Comparison of ENCODE assay signal across 18 cellular contexts in genomic region chr15:100777821-100778220, GRCh38.
DNase-seq lines count a peak whose midpoint lies in the region; ATAC-seq and TF ChIP-seq lines count a peak whose summit lies in the region.
"Had no signal": no experiment of that assay in that cellular context is flagged by ENCODE, and none has a peak within 500 bp of the region (broad histone marks: within the 10 kb centered on the region; RNA-seq: fewer than 3 reads in every experiment).

No MANE protein-coding gene starts in this region.

- H3K36me3 Mint-ChIP-seq in nephron (ENCODE audit: low read depth) (no peaks in the 10 kb centered on the region), Calu3 (ENCODE audit: insufficient read depth, unreplicated experiment) (no peaks in the 10 kb centered on the region)
- H3K36me3 Mint-ChIP-seq: CD14-positive monocyte; CD4-positive, alpha-beta memory T cell had no signal

- peaks cover 15% of the 10 kb centered on the region for H3K4me1 Mint-ChIP-seq in nephron
- H3K4me1 Mint-ChIP-seq in Calu3 (ENCODE audit: low read depth, unreplicated experiment) = peaks cover 5% of the 10 kb centered on the region
- H3K4me1 Mint-ChIP-seq: CD14-positive monocyte; CD4-positive, alpha-beta memory T cell; IgD-negative memory B cell had no signal

- CTCF ChIA-PET in Calu3 (lab: Charles Lee) = no interaction called here

- H3K27me3 ChIP-seq in adipocyte (replicated peaks; ENCODE audit: control insufficient read depth, insufficient read depth, low read length) = no peaks in the 10 kb centered on the region
- H3K27me3 ChIP-seq: BLaER1 had no signal

- H3K27ac Mint-ChIP-seq in nephron (peak overlapping the region in 2 of 3 experiments; percentile 21 to 30), Calu3 (ENCODE audit: unreplicated experiment) (no peak overlapping the region)
- H3K27ac Mint-ChIP-seq: CD4-positive, alpha-beta memory T cell; H9; IgD-negative memory B cell had no signal

- H3K9ac ChIP-seq in adipocyte (ENCODE audit: low read length) = no peak overlapping the region
- H3K9ac ChIP-seq: BLaER1 had no signal

- H3K4me3 Mint-ChIP-seq in nephron (no peak overlapping the region), Calu3 (ENCODE audit: low read depth, unreplicated experiment) (no peak overlapping the region)
- H3K4me3 Mint-ChIP-seq: CD14-positive monocyte; CD4-positive, alpha-beta memory T cell; H9 had no signal

- H3K9me3 ChIP-seq in adipocyte (ENCODE audit: control insufficient read depth, low read length) = no peaks in the 10 kb centered on the region

- in situ Hi-C loops in astrocyte of the spinal cord (cut with HindIII; ENCODE audit: low sequenced_read_pairs) = no loop called here

- DNase-seq in AG10803 (ENCODE audit: low read depth) = peak; percentile 53
- peak; percentile 45 for DNase-seq in adipocyte (ENCODE audit: low read depth)
- peak; percentile 50 for DNase-seq in astrocyte of the spinal cord (ENCODE audit: low read depth, low spot score)
- DNase-seq in Calu3 = no peak
- DNase-seq: CD4-positive, alpha-beta memory T cell; DMS79 treated with DMSO at 0.1 percent for 48 hours; EL; H9; KBM-7 had no signal

- peaks cover 15% of the 10 kb centered on the region for H3K9me3 Mint-ChIP-seq in nephron
- no peaks in the 10 kb centered on the region for H3K9me3 Mint-ChIP-seq in Calu3 (ENCODE audit: low read depth, unreplicated experiment)
- H3K9me3 Mint-ChIP-seq: IgD-negative memory B cell had no signal

- H3K36me3 ChIP-seq in adipocyte (ENCODE audit: control insufficient read depth, insufficient read depth, low read length, severe bottlenecking) = no peaks in the 10 kb centered on the region
- H3K36me3 ChIP-seq: BLaER1 had no signal

- peaks cover 3% of the 10 kb centered on the region for H3K27me3 Mint-ChIP-seq in nephron (ENCODE audit: low read depth)
- H3K27me3 Mint-ChIP-seq in Calu3 (ENCODE audit: unreplicated experiment) = no peaks in the 10 kb centered on the region

- BruUV-seq in Calu3 (replicated peaks; lab: Mats Ljungman, UMichigan) = no TSS peak

- ATAC-seq in GM19452 (IDR thresholded peaks at IDR 0.05; ENCODE audit: unreplicated experiment) (no peak), HG02763 (IDR thresholded peaks at IDR 0.05; ENCODE audit: unreplicated experiment) (no peak), HG03280 (IDR thresholded peaks at IDR 0.05; ENCODE audit: unreplicated experiment) (no peak)
- ATAC-seq: GM12878, HepG2 had no signal

- TF ChIP-seq CTCF in AG10803 (conservative IDR thresholded peaks at IDR 0.05; ENCODE audit: low read length) = no peak
- no peak for TF ChIP-seq CTCF in astrocyte of the spinal cord (IDR thresholded peaks at IDR 0.05; ENCODE audit: low read depth, low read length)
- TF ChIP-seq CTCF in nephron (IDR thresholded peaks at IDR 0.05; ENCODE audit: unreplicated experiment in 3 of 3) = no peak
- TF ChIP-seq CTCF in Calu3 (IDR thresholded peaks at IDR 0.05; ENCODE audit: unreplicated experiment) = no peak

- intact Hi-C loops in Calu3 (cut with micrococcal nuclease; ENCODE audit: unreplicated experiment) = no loop called here

- no peaks in the 10 kb centered on the region for H3K4me1 ChIP-seq in adipocyte (ENCODE audit: control insufficient read depth, insufficient read depth, low read length)

- no peak overlapping the region for H3K4me3 ChIP-seq in AG10803 (ENCODE audit: low read length)
- H3K4me3 ChIP-seq in adipocyte (ENCODE audit: low read length) = no peak overlapping the region
- no peak overlapping the region for H3K4me3 ChIP-seq in astrocyte of the spinal cord (ENCODE audit: low read depth, low read length)
- H3K4me3 ChIP-seq: BLaER1, GM12878 had no signal
